In genomic region chr13:73220966-73221720, GRCh38 we compare ENCODE assay signal across 21 cellular contexts.
A peak's percentile ranks its signal among the peaks of the same experiment; 100 is the strongest.
DNase-seq lines count a peak whose midpoint lies in the region; ATAC-seq, FAIRE-seq and TF ChIP-seq lines count a peak whose summit lies in the region.
"Had no signal": no experiment of that assay in that cellular context is flagged by ENCODE, and none has a peak within 500 bp of the region (broad histone marks: within the 10 kb centered on the region; RNA-seq: fewer than 3 reads in every experiment).

No MANE protein-coding gene starts in this region.

- TF ChIP-seq CTCF in SK-N-SH (IDR thresholded peaks at IDR 0.05) (no peak), OCI-LY3 (IDR thresholded peaks at IDR 0.05; ENCODE audit: low read depth, low read length) (no peak), epithelial cell of esophagus (IDR thresholded peaks at IDR 0.05; ENCODE audit: insufficient read depth, low read depth, low read length, missing control alignments) (no peak)

- no peak overlapping the region for H3K9ac ChIP-seq in SK-N-SH
- no peak overlapping the region for H3K9ac ChIP-seq in OCI-LY3 (ENCODE audit: low read length)
- H3K9ac ChIP-seq: KMS-11 had no signal

- no peak for TF ChIP-seq EP300 in SK-N-SH (IDR thresholded peaks at IDR 0.05; ENCODE audit: borderline replicate concordance in 1 of 2, low read depth in 1 of 2, low read length in 1 of 2)

- peaks cover 2% of the 10 kb centered on the region for H3K27me3 Mint-ChIP-seq in activated CD4-positive, alpha-beta T cell treated with anti-CD3 and anti-CD28 coated beads, Interleukin-2, amount 10 ng/mL, durations not matched to agents 7 days and 5 days
- H3K27me3 Mint-ChIP-seq: dendritic cell treated with granulocyte-macrophage colony-stimulating factor and Interleukin-4, amounts not matched to agents 40 ng/mL and 50 ng/mL, for 4 days had no signal

- H3K4me1 Mint-ChIP-seq in activated CD4-positive, alpha-beta T cell treated with anti-CD3 and anti-CD28 coated beads, Interleukin-2, amount 10 ng/mL, durations not matched to agents 7 days and 5 days: peaks cover 23% of the 10 kb centered on the region
- H3K4me1 Mint-ChIP-seq: nephron progenitor cell had no signal

- FAIRE-seq in small intestine (lab: Jason Lieb, UNC): no peak
- FAIRE-seq: H1, urothelium cell line had no signal

- WGBS in SK-N-SH (ENCODE audit: low lambda C conversion rate): 58% methylated on average over 8 of the region's 8 CpGs
- WGBS in small intestine, 3 donors: 46 to 50% (median 49%) methylated on average over 8 of the region's 8 CpGs

- H3F3A ChIP-seq in SK-N-SH (replicated peaks; ENCODE audit: insufficient read depth): no peaks in the 10 kb centered on the region

- DNase-seq in SK-N-SH (no peak), epithelial cell of esophagus (ENCODE audit: low read depth) (peak; percentile 61), small intestine (peak; percentile 57)
- no peak for DNase-seq in activated CD4-positive, alpha-beta T cell treated with anti-CD3 and anti-CD28 coated beads for 4 hours
- no peak for DNase-seq in activated CD4-positive, alpha-beta T cell treated with anti-CD3 and anti-CD28 coated beads, Interleukin-2, amount 10 ng/mL, durations not matched to agents 7 days and 5 days
- DNase-seq: activated CD4-positive, alpha-beta T cell treated with anti-CD3 and anti-CD28 coated beads, Interleukin-2, amount 50 U/mL, for 48 hours; CD8-positive, alpha-beta memory T cell; lower lobe of right lung; NCI-H2081 treated with DMSO at 0.1 percent for 48 hours; NCI-H526 treated with DMSO at 0.1 percent for 48 hours; nephron progenitor cell; stimulated activated CD4-positive, alpha-beta T cell treated with anti-CD3 and anti-CD28 coated beads, Interleukin-2, amount 100 ng/mL, for 48 hours; T1000 had no signal

- H3K4me1 ChIP-seq in SK-N-SH (ENCODE audit: control insufficient read depth in 1 of 2, insufficient read depth in 2 of 2, low read depth in 1 of 2, low read length in 1 of 2) (no peaks in the 10 kb centered on the region), OCI-LY3 (ENCODE audit: low read length) (peaks cover 40% of the 10 kb centered on the region), small intestine (ENCODE audit: control insufficient read depth in 2 of 2, insufficient read depth in 1 of 2, low read depth in 1 of 2, low read length in 1 of 2) (peaks cover 0 to 4% of the 10 kb centered on the region in 2 donors)
- H3K4me1 ChIP-seq: lower lobe of right lung had no signal

- H3K9me3 Mint-ChIP-seq in activated CD4-positive, alpha-beta T cell treated with anti-CD3 and anti-CD28 coated beads, Interleukin-2, amount 10 ng/mL, durations not matched to agents 7 days and 5 days: no peaks in the 10 kb centered on the region
- H3K9me3 Mint-ChIP-seq: activated T-helper 1 cell treated with anti-CD3 and anti-CD28 coated beads, Interleukin-12 subunit alpha, Interleukin-12 subunit beta, Interleukin-2, Interleukin-4 antibody, amounts not matched to agents 30 ng/mL and 10 ng/mL and 1 ng/mL, durations not matched to agents 14 hours and 24 hours and 36 hours; CD8-positive, alpha-beta memory T cell; dendritic cell treated with granulocyte-macrophage colony-stimulating factor and Interleukin-4, amounts not matched to agents 40 ng/mL and 50 ng/mL, for 4 days; nephron progenitor cell had no signal

- H3K36me3 Mint-ChIP-seq in activated CD4-positive, alpha-beta T cell treated with anti-CD3 and anti-CD28 coated beads, Interleukin-2, amount 10 ng/mL, durations not matched to agents 7 days and 5 days (ENCODE audit: low read depth): no peaks in the 10 kb centered on the region
- H3K36me3 Mint-ChIP-seq: CD8-positive, alpha-beta memory T cell had no signal

- H4K20me1 ChIP-seq in SK-N-SH (ENCODE audit: insufficient read depth): no peaks in the 10 kb centered on the region
- H4K20me1 ChIP-seq in OCI-LY3 (ENCODE audit: insufficient read depth, low read length): no peaks in the 10 kb centered on the region

- CTCF ChIA-PET in SK-N-SH (lab: Yijun Ruan, JAX): no interaction called here
- CTCF ChIA-PET in activated CD4-positive, alpha-beta T cell treated with anti-CD3 and anti-CD28 coated beads, Interleukin-2, amount 10 ng/mL, durations not matched to agents 7 days and 5 days (lab: Charles Lee): no interaction called here

- H3K27me3 ChIP-seq in SK-N-SH (ENCODE audit: insufficient read depth): no peaks in the 10 kb centered on the region
- H3K27me3 ChIP-seq in OCI-LY3 (ENCODE audit: low read depth, low read length): 0 out of 2 replicates have a peak, but pooled peaks cover 3% of the 10 kb centered on the region
- no peaks in the 10 kb centered on the region for H3K27me3 ChIP-seq in small intestine (ENCODE audit: control insufficient read depth in 2 of 2, insufficient read depth in 2 of 2, low read length in 2 of 2)

- no peak overlapping the region for H3K27ac Mint-ChIP-seq in activated CD4-positive, alpha-beta T cell treated with anti-CD3 and anti-CD28 coated beads, Interleukin-2, amount 10 ng/mL, durations not matched to agents 7 days and 5 days
- H3K27ac Mint-ChIP-seq: activated T-helper 1 cell treated with anti-CD3 and anti-CD28 coated beads, Interleukin-12 subunit alpha, Interleukin-12 subunit beta, Interleukin-2, Interleukin-4 antibody, amounts not matched to agents 30 ng/mL and 10 ng/mL and 1 ng/mL, durations not matched to agents 14 hours and 24 hours and 36 hours; dendritic cell treated with granulocyte-macrophage colony-stimulating factor and Interleukin-4, amounts not matched to agents 40 ng/mL and 50 ng/mL, for 4 days; nephron progenitor cell had no signal

- H3K27ac ChIP-seq in SK-N-SH (ENCODE audit: low read depth in 2 of 2, low read length in 1 of 2): no peak overlapping the region
- no peak overlapping the region for H3K27ac ChIP-seq in OCI-LY3 (ENCODE audit: low read length)
- H3K27ac ChIP-seq in small intestine (ENCODE audit: low read depth in 1 of 2, low read length in 1 of 2): no peak overlapping the region
- H3K27ac ChIP-seq: KMS-11, lower lobe of right lung had no signal

- POLR2A ChIA-PET in SK-N-SH (lab: Yijun Ruan, JAX): no interaction called here
- POLR2A ChIA-PET in activated CD4-positive, alpha-beta T cell treated with anti-CD3 and anti-CD28 coated beads, Interleukin-2, amount 10 ng/mL, durations not matched to agents 7 days and 5 days (lab: Charles Lee): no interaction called here

- H3K36me3 ChIP-seq in SK-N-SH (replicated peaks in 1 of 2; ENCODE audit: control insufficient read depth in 1 of 2, insufficient read depth in 2 of 2, low read length in 1 of 2): no peaks in the 10 kb centered on the region
- H3K36me3 ChIP-seq in OCI-LY3 (replicated peaks; ENCODE audit: low read depth, low read length): no peaks in the 10 kb centered on the region
- no peaks in the 10 kb centered on the region for H3K36me3 ChIP-seq in small intestine (ENCODE audit: control insufficient read depth in 2 of 2, insufficient read depth in 2 of 2, low read length in 2 of 2)
- H3K36me3 ChIP-seq: lower lobe of right lung had no signal

- H3K4me3 ChIP-seq in SK-N-SH (ENCODE audit: low read depth in 2 of 2, low read length in 1 of 2) (no peak overlapping the region), OCI-LY3 (ENCODE audit: low read length) (no peak overlapping the region), epithelial cell of esophagus (ENCODE audit: low read length) (no peak overlapping the region), small intestine (ENCODE audit: low read depth in 1 of 2, low read length in 2 of 2) (no peak overlapping the region)
- H3K4me3 ChIP-seq: lower lobe of right lung had no signal

- H3K79me2 ChIP-seq in SK-N-SH (ENCODE audit: insufficient read depth) (no peaks in the 10 kb centered on the region), OCI-LY3 (ENCODE audit: low read length) (no peaks in the 10 kb centered on the region)

- ATAC-seq in SK-N-SH treated with all-trans-retinoic acid at 6 μM for 48 hours (peak; percentile 27; the same call in 1 of the 3 replicates), HG02981 (IDR thresholded peaks at IDR 0.05; ENCODE audit: unreplicated experiment) (no peak)

- H3K4me2 ChIP-seq in SK-N-SH (no peak overlapping the region), OCI-LY3 (ENCODE audit: low read length) (peak overlapping the region; percentile 26)
- H3K4me2 ChIP-seq: KMS-11 had no signal

- no peaks in the 10 kb centered on the region for H3K9me2 ChIP-seq in SK-N-SH

- no peak overlapping the region for H2AFZ ChIP-seq in SK-N-SH (ENCODE audit: low read depth)
- H2AFZ ChIP-seq in OCI-LY3 (ENCODE audit: low read depth, low read length): no peak overlapping the region

- no peak overlapping the region for H3K4me3 Mint-ChIP-seq in activated CD4-positive, alpha-beta T cell treated with anti-CD3 and anti-CD28 coated beads, Interleukin-2, amount 10 ng/mL, durations not matched to agents 7 days and 5 days
- H3K4me3 Mint-ChIP-seq: activated T-helper 1 cell treated with anti-CD3 and anti-CD28 coated beads, Interleukin-12 subunit alpha, Interleukin-12 subunit beta, Interleukin-2, Interleukin-4 antibody, amounts not matched to agents 30 ng/mL and 10 ng/mL and 1 ng/mL, durations not matched to agents 14 hours and 24 hours and 36 hours; CD8-positive, alpha-beta memory T cell; dendritic cell treated with granulocyte-macrophage colony-stimulating factor and Interleukin-4, amounts not matched to agents 40 ng/mL and 50 ng/mL, for 4 days; nephron progenitor cell had no signal

- no peak for TF ChIP-seq RAD21 in SK-N-SH (IDR thresholded peaks at IDR 0.05; ENCODE audit: low read length)

- no peaks in the 10 kb centered on the region for H3K9me3 ChIP-seq in SK-N-SH
- no peaks in the 10 kb centered on the region for H3K9me3 ChIP-seq in OCI-LY3 (ENCODE audit: insufficient read depth, low read length)
- no peaks in the 10 kb centered on the region for H3K9me3 ChIP-seq in small intestine (ENCODE audit: control insufficient read depth, low read depth)
- H3K9me3 ChIP-seq: lower lobe of right lung had no signal

TF ChIP-seq in SK-N-SH treated with all-trans-retinoic acid at 6 μM for 48 hours, 23 proteins besides CTCF, POLR2A, EP300 and RAD21 (continues in another document):
- no peak for TF ChIP-seq OSR1 (CRISPR knock-in tag; IDR thresholded peaks at IDR 0.05)
- TF ChIP-seq ESRRG (CRISPR knock-in tag; IDR thresholded peaks at IDR 0.05): no peak
- TF ChIP-seq CSDC2 (CRISPR knock-in tag; IDR thresholded peaks at IDR 0.05): no peak
- no peak for TF ChIP-seq BACH2 (CRISPR knock-in tag; IDR thresholded peaks at IDR 0.05; ENCODE audit: borderline replicate concordance)

TF ChIP-seq in SK-N-SH, 30 proteins besides CTCF, POLR2A, EP300 and RAD21 (continues in another document):
- TF ChIP-seq MXI1 (IDR thresholded peaks at IDR 0.05; ENCODE audit: low read depth, low read length) (no peak), YY1 (IDR thresholded peaks at IDR 0.05; ENCODE audit: low read depth) (no peak), GATA2 (CRISPR knock-in tag; IDR thresholded peaks at IDR 0.05) (no peak), SIN3A (IDR thresholded peaks at IDR 0.05; ENCODE audit: borderline replicate concordance, low read depth, low read length) (no peak), ELF1 (IDR thresholded peaks at IDR 0.05) (no peak), GABPA (IDR thresholded peaks at IDR 0.05; ENCODE audit: low read depth) (no peak), POLR2AphosphoS5 (IDR thresholded peaks at IDR 0.05; ENCODE audit: low read depth, low read length) (no peak)

Comparison
In these comparisons a context has a peak if more than half of its experiments do, and no peak if none do; other contexts are left out.
1. DNase-seq: peak in epithelial cell of esophagus (single experiment) and small intestine (single experiment); none in SK-N-SH (single experiment), activated CD4-positive, alpha-beta T cell treated with anti-CD3 and anti-CD28 coated beads for 4 hours (0 of 2) and activated CD4-positive, alpha-beta T cell treated with anti-CD3 and anti-CD28 coated beads, Interleukin-2, amount 10 ng/mL, durations not matched to agents 7 days and 5 days (single experiment).